ENCODE assay signal across 9 cellular contexts in the genomic region with DNA sequence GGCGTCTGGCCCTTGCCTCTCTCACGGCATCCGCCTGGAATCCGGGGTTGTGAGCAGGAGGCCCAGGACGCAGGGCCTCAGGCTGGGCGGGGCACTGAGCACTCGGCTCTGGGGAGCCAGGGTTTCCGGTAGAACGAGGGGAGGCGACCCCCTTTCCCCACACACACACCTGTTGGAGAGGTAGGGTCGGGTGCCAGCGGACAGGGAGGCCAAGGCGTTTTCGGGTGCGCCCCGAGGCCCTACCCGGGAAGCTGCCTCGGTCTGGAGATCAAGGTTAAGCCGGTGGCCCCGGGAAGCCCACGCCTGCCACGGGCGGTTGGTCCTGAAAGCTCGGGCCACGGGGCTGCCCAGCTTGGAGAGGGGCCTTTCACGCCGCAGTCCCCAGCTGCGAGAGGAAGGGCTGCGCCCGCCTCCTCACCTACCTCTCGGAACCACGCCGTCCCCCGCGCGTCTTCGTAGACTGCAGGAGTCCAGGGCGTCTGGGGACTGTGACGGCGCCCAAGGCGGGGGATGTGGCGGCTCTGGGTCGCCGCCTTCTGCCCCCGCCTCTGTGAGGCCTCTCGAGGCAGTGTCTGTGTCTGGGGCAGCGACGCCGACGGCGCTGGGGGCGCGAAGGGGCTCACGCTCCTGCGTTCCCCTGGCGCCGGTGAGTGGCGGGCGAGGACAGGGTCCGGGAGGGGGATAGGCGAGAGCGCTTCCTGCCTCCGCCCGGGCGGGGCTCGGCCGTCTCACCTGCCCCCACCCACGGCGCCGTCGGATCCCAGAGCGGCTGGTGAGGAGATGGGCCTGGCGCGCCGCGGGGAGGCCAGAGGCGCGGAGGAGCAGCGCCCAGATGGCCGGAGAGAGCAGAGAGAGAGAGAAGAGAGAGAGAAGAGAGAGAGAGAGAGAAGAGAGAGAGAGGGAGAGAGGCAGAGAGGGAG. TPM values are rescaled to one million over a fixed set of nuclear protein-coding genes. Genes with fewer than 3 reads are reported as not detected.
DNase-seq lines count a peak whose midpoint lies in the region; ATAC-seq and TF ChIP-seq lines count a peak whose summit lies in the region.
"Had no signal": no experiment of that assay in that cellular context is flagged by ENCODE, and none has a peak within 500 bp of the region (broad histone marks: within the 10 kb centered on the region; RNA-seq: fewer than 3 reads in every experiment).

No MANE protein-coding gene starts in this region.

- intact Hi-C loops in stomach (cut with DNase I; ENCODE audit: low total_unique reads), result no loop called here

- H3K27me3 ChIP-seq in RWPE2 (ENCODE audit: insufficient read depth, poor library complexity, severe bottlenecking), result peaks cover 17% of the 10 kb centered on the region
- peaks cover 29 to 100% (median 78%) of the 10 kb centered on the region in 3 donors for H3K27me3 ChIP-seq in stomach

- DNase-seq in activated CD4-positive, alpha-beta T cell treated with anti-CD3 and anti-CD28 coated beads for 4 hours, result peak; percentile 18 to 51
- DNase-seq in activated CD4-positive, alpha-beta T cell treated with anti-CD3 and anti-CD28 coated beads for 1 hour, result no peak
- DNase-seq in RWPE2 (ENCODE audit: low spot score) (no peak), glomerular visceral epithelial cell (ENCODE audit: extremely low spot score) (peak; percentile 80), stomach (no peak), mucosa of gallbladder (ENCODE audit: low spot score) (no peak), MV-4-11 (lab: John Stamatoyannopoulos, UW) (no peak), SK-N-DZ (ENCODE audit: low spot score) (no peak)

- H3K4me3 ChIP-seq in RWPE2 (ENCODE audit: severe bottlenecking) (peak overlapping the region; percentile 45), stomach (peak overlapping the region; percentile 32 to 49 (median 44))

- TF ChIP-seq EP300 in stomach (IDR thresholded peaks at IDR 0.05), result no peak

- 2 to 9% (median 4%) methylated on average over 31 to 80 of the region's 80 CpGs for WGBS in stomach, 5 donors

- TF ChIP-seq CTCF in RWPE2 (IDR thresholded peaks at IDR 0.05; ENCODE audit: poor library complexity, severe bottlenecking) (no peak), stomach (IDR thresholded peaks at IDR 0.05) (no peak)

- ATAC-seq in RWPE2 (ENCODE audit: low read depth), result peak; percentile 72

- no peak for TF ChIP-seq POLR2A in stomach (IDR thresholded peaks at IDR 0.05)

- H3K36me3 ChIP-seq in RWPE2 (ENCODE audit: low read depth) (no peaks in the 10 kb centered on the region), stomach (no peaks in the 10 kb centered on the region)

- H3K27ac ChIP-seq in RWPE2 (ENCODE audit: poor library complexity, severe bottlenecking), result peak overlapping the region; percentile 58
- H3K27ac ChIP-seq in stomach, result no peak overlapping the region

- H3K4me1 ChIP-seq in RWPE2 (ENCODE audit: insufficient read depth, poor library complexity, severe bottlenecking) (no peaks in the 10 kb centered on the region), stomach (peaks cover 0 to 34% (median 22%) of the 10 kb centered on the region in 4 donors)

- H3K9me3 ChIP-seq in RWPE2 (ENCODE audit: severe bottlenecking) (no peaks in the 10 kb centered on the region), stomach (no peaks in the 10 kb centered on the region)

RNA-seq across cellular contexts. Expression of gene HOXB9, which starts 20.3 kb away (rescaled TPM):
- total RNA-seq in stomach (10 to 100 TPM in 1 of 5 donors, not detected in 4; 11.3 TPM), mucosa of gallbladder (0.26 TPM)
- polyA plus RNA-seq in stomach, result not detected
- not detected in 2 replicates for polyA plus RNA-seq in SK-N-DZ (2014; cell fraction: cytosol; rRNA removed)
- polyA plus RNA-seq in SK-N-DZ (2014; cell fraction: nucleus; rRNA removed), result not detected in 2 replicates
- total RNA-seq: fibroblast of lung had no signal
- polyA plus RNA-seq: fibroblast of lung had no signal

RNA-seq across cellular contexts. Expression of gene HOXB8, which starts 31.4 kb away (rescaled TPM):
- total RNA-seq in stomach (10 to 100 TPM in 1 of 5 donors, 1 to 10 TPM in 4; 1.2 to 13.0 (median 1.5) TPM), mucosa of gallbladder (not detected)
- polyA plus RNA-seq in stomach, result under 1 TPM in 2 of 3 donors, not detected in 1; 0.46 to 0.56 TPM
- polyA plus RNA-seq in SK-N-DZ (2014; cell fraction: cytosol; rRNA removed), result not detected in 2 replicates
- not detected in 2 replicates for polyA plus RNA-seq in SK-N-DZ (2014; cell fraction: nucleus; rRNA removed)

RNA-seq across cellular contexts. Expression of gene HOXB7, which starts 35.6 kb away (rescaled TPM):
- total RNA-seq in stomach, result 10 to 100 TPM in 1 of 5 donors, 1 to 10 TPM in 4; 1.8 to 16.5 (median 2.3) TPM
- 1 to 10 TPM; 1.0 to 8.2 (median 2.8) TPM for polyA plus RNA-seq in stomach
- 0.92 TPM for total RNA-seq in mucosa of gallbladder
- not detected in 2 replicates for polyA plus RNA-seq in SK-N-DZ (2014; cell fraction: cytosol; rRNA removed)
- polyA plus RNA-seq in SK-N-DZ (2014; cell fraction: nucleus; rRNA removed), result not detected in 2 replicates

RNA-seq across cellular contexts. Expression of gene HOXB6, which starts 41.7 kb away (rescaled TPM):
- total RNA-seq in stomach, result 100 to 1,000 TPM in 1 of 5 donors, 10 to 100 TPM in 3, 1 to 10 TPM in 1; 4.2 to 150 (median 11.9) TPM
- 10 to 100 TPM in 1 of 3 donors, 1 to 10 TPM in 2; 5.7 to 10.2 (median 7.8) TPM for polyA plus RNA-seq in stomach
- total RNA-seq in mucosa of gallbladder, result 2.0 TPM
- not detected in 2 replicates for polyA plus RNA-seq in SK-N-DZ (2014; cell fraction: cytosol; rRNA removed)
- polyA plus RNA-seq in SK-N-DZ (2014; cell fraction: nucleus; rRNA removed), result not detected in 2 replicates

RNA-seq across cellular contexts. Expression of gene HOXB5, which starts 52.9 kb away (rescaled TPM):
- 10 to 100 TPM in 2 of 5 donors, under 1 TPM in 2, not detected in 1; 0.43 to 50.4 (median 6.2) TPM for total RNA-seq in stomach
- polyA plus RNA-seq in stomach, result 1 to 10 TPM; 2.2 to 2.7 (median 2.4) TPM
- total RNA-seq in mucosa of gallbladder, result 0.49 TPM
- not detected in 2 replicates for polyA plus RNA-seq in SK-N-DZ (2014; cell fraction: cytosol; rRNA removed)
- not detected in 2 replicates for polyA plus RNA-seq in SK-N-DZ (2014; cell fraction: nucleus; rRNA removed)

Comparison
In these comparisons a context has a peak if more than half of its experiments do, and no peak if none do; other contexts are left out.
1. DNase-seq: peak in activated CD4-positive, alpha-beta T cell treated with anti-CD3 and anti-CD28 coated beads for 4 hours (2 of 2) and glomerular visceral epithelial cell (single experiment); none in activated CD4-positive, alpha-beta T cell treated with anti-CD3 and anti-CD28 coated beads for 1 hour (single experiment), RWPE2 (single experiment), stomach (single experiment), mucosa of gallbladder (single experiment), MV-4-11 (single experiment) and SK-N-DZ (single experiment).